12 cellular contexts compared by ENCODE assay signal in genomic region chr2:152167070-152167469, GRCh38. TPM values are rescaled to one million over a fixed set of nuclear protein-coding genes. Genes with fewer than 3 reads are reported as not detected.
DNase-seq lines count a peak whose midpoint lies in the region; ATAC-seq, FAIRE-seq and TF ChIP-seq lines count a peak whose summit lies in the region.
"Had no signal": no experiment of that assay in that cellular context is flagged by ENCODE, and none has a peak within 500 bp of the region (broad histone marks: within the 10 kb centered on the region; RNA-seq: fewer than 3 reads in every experiment).

No MANE protein-coding gene starts in this region.

- H3K27me3 ChIP-seq in hepatocyte (no peaks in the 10 kb centered on the region), suprapubic skin (no peaks in the 10 kb centered on the region)

- TF ChIP-seq CTCF in hepatocyte (IDR thresholded peaks at IDR 0.05; ENCODE audit: poor library complexity) = no peak
- TF ChIP-seq CTCF in suprapubic skin (IDR thresholded peaks at IDR 0.05) = no peak

- TF ChIP-seq POLR2A in GM12891 (IDR thresholded peaks at IDR 0.05; ENCODE audit: low read depth, low read length) = no peak
- TF ChIP-seq POLR2A in suprapubic skin (IDR thresholded peaks at IDR 0.05) = no peak

- H3K9me2 ChIP-seq in hepatocyte (replicated peaks; ENCODE audit: insufficient read depth) = no peaks in the 10 kb centered on the region

- DNase-seq in GM12891 (ENCODE audit: insufficient read length, low spot score) (no peak), hepatocyte (ENCODE audit: low spot score) (no peak), NCI-H1048 (lab: John Stamatoyannopoulos, UW) (no peak), ACHN (no peak), suprapubic skin (ENCODE audit: low spot score in 2 of 2) (no peak), substantia nigra (lab: John Stamatoyannopoulos, UW) (no peak)
- DNase-seq: midbrain; NCI-H446; stimulated activated CD4-positive, alpha-beta T cell treated with anti-CD3 and anti-CD28 coated beads, Interleukin-4, amount 100 ng/mL, for 24 hours had no signal

- no peak overlapping the region for H3K4me2 ChIP-seq in hepatocyte

- peak; percentile 35 for ATAC-seq in GM19467 (IDR thresholded peaks at IDR 0.05; ENCODE audit: unreplicated experiment)
- peak; percentile 57 for ATAC-seq in HG03354 (IDR thresholded peaks at IDR 0.05; ENCODE audit: poor library complexity, severe bottlenecking, unreplicated experiment)
- ATAC-seq: esophagus mucosa had no signal

- no peaks in the 10 kb centered on the region for H3K36me3 ChIP-seq in hepatocyte (replicated peaks; ENCODE audit: insufficient read depth, low read depth)
- H3K36me3 ChIP-seq in suprapubic skin = no peaks in the 10 kb centered on the region

- H3K4me1 ChIP-seq in hepatocyte (ENCODE audit: insufficient read depth) (peaks cover 3% of the 10 kb centered on the region), suprapubic skin (peaks cover 57% of the 10 kb centered on the region)

- H3K27ac ChIP-seq in hepatocyte (peak overlapping the region; percentile 6), suprapubic skin (no peak overlapping the region), substantia nigra (ENCODE audit: low read depth, low read length, poor library complexity, severe bottlenecking) (no peak overlapping the region)

- no peak for TF ChIP-seq EP300 in suprapubic skin (IDR thresholded peaks at IDR 0.05)

- H3K79me2 ChIP-seq in hepatocyte = peaks cover 94% of the 10 kb centered on the region

- in situ Hi-C loops in ACHN (cut with HindIII; ENCODE audit: low pct_ligation_motif_present, low pct_unique_long_range_greater_than_20kb, low sequenced_read_pairs) = no loop called here

- peak; percentile 13 for FAIRE-seq in GM12891 (lab: Jason Lieb, UNC)

- 85% methylated on average over 2 of the region's 2 CpGs for WGBS in hepatocyte (ENCODE audit: low lambda C conversion rate, missing lambda C conversion rate)
- 33% methylated on average over 2 of the region's 2 CpGs for WGBS in suprapubic skin

- H4K20me1 ChIP-seq in hepatocyte (ENCODE audit: insufficient read depth, poor library complexity, severe bottlenecking) = peaks cover 4% of the 10 kb centered on the region

- no peak overlapping the region for H3K4me3 ChIP-seq in hepatocyte
- H3K4me3 ChIP-seq in suprapubic skin = no peak overlapping the region

- no peak overlapping the region for H2AFZ ChIP-seq in hepatocyte

- no peaks in the 10 kb centered on the region for H3K9me3 ChIP-seq in hepatocyte (ENCODE audit: low read depth)
- no peaks in the 10 kb centered on the region for H3K9me3 ChIP-seq in suprapubic skin

TF ChIP-seq in GM12891, 5 proteins besides CTCF, POLR2A, EP300 and RAD21:
- TF ChIP-seq PAX5 (IDR thresholded peaks at IDR 0.05; ENCODE audit: insufficient read depth, low read length, severe bottlenecking) (no peak), POLR2AphosphoS5 (IDR thresholded peaks at IDR 0.05; ENCODE audit: low read depth, low read length) (no peak), SPI1 (IDR thresholded peaks at IDR 0.05; ENCODE audit: low read depth, low read length) (no peak), TAF1 (IDR thresholded peaks at IDR 0.05; ENCODE audit: low read depth, low read length) (no peak), POU2F2 (IDR thresholded peaks at IDR 0.05; ENCODE audit: low read depth, low read length) (no peak)

RNA-seq across cellular contexts. Expression of gene STAM2, which starts 8.5 kb away (rescaled TPM):
- 6.5 TPM for polyA plus RNA-seq in GM12891 (2012; ENCODE audit: low read depth, missing spikeins)
- 40.1 and 41.0 TPM in 2 replicates for total RNA-seq in hepatocyte
- polyA plus RNA-seq in hepatocyte = 9.9 and 13.1 TPM in 2 replicates
- 10 to 100 TPM; 27.4 to 42.2 (median 35.5) TPM for total RNA-seq in suprapubic skin
